21 cellular contexts compared by ENCODE assay signal in genomic region chr2:38360177-38360576, GRCh38. TPM values are rescaled to one million over a fixed set of nuclear protein-coding genes. Genes with fewer than 3 reads are reported as not detected.
DNase-seq lines count a peak whose midpoint lies in the region; ATAC-seq, FAIRE-seq and TF ChIP-seq lines count a peak whose summit lies in the region.
"Had no signal": no experiment of that assay in that cellular context is flagged by ENCODE, and none has a peak within 500 bp of the region (broad histone marks: within the 10 kb centered on the region; RNA-seq: fewer than 3 reads in every experiment).

No MANE protein-coding gene starts in this region.

- H3K79me2 ChIP-seq in H1 (ENCODE audit: control insufficient read depth in 1 of 2, insufficient read depth in 2 of 2, low read length in 2 of 2): peaks cover 20 to 88% of the 10 kb centered on the region in 2 experiments

- no peak for FAIRE-seq in H1 (lab: Jason Lieb, UNC)
- FAIRE-seq: A204.1, GM12878, GM19239 had no signal

- H3K4me3 ChIP-seq in H1 (ENCODE audit: extremely low read depth in 1 of 4, insufficient read depth in 2 of 4, low read depth in 3 of 4, low read length in 4 of 4): no peak overlapping the region
- H3K4me3 ChIP-seq: BLaER1, GM12878, GM23248, HAP-1 had no signal

- POLR2A ChIA-PET in HEK293T (lab: Yijun Ruan, JAX) (no interaction called here), H1 (lab: Charles Lee; ENCODE audit: partially characterized antibody) (no interaction called here)

- H3K4me1 ChIP-seq in H1 (replicated peaks in 1 of 4; ENCODE audit: control insufficient read depth in 3 of 4, insufficient read depth in 4 of 4, low read length in 3 of 4): no peaks in the 10 kb centered on the region
- H3K4me1 ChIP-seq: BLaER1, Caco-2, HAP-1 had no signal

- TF ChIP-seq EP300 in H1 (IDR thresholded peaks at IDR 0.05; ENCODE audit: borderline replicate concordance in 1 of 2, low read depth in 2 of 2, low read length in 2 of 2): no peak

- intact Hi-C loops in Right ventricle myocardium superior (cut with DNase I): no loop called here

- no peak overlapping the region for H2AFZ ChIP-seq in H1 (ENCODE audit: low read length)
- H2AFZ ChIP-seq: GM23248 had no signal

- peaks cover 5 to 11% of the 10 kb centered on the region in 2 experiments for H4K20me1 ChIP-seq in H1 (replicated peaks in 1 of 2; ENCODE audit: control insufficient read depth in 1 of 2, insufficient read depth in 2 of 2, low read length in 2 of 2)

- no peak overlapping the region for H2BK15ac ChIP-seq in H1 (ENCODE audit: low read length)

- peaks cover 0 to 5% (median 0%) of the 10 kb centered on the region in 4 experiments; a peak in 2 of 8 replicates for H3K36me3 ChIP-seq in H1 (ENCODE audit: control insufficient read depth in 2 of 4, insufficient read depth in 4 of 4, low read length in 3 of 4)

- H3K27ac Mint-ChIP-seq in activated naive CD8-positive, alpha-beta T cell treated with anti-CD3 and anti-CD28 coated beads for 36 hours: peak overlapping the region; percentile 56
- H3K27ac Mint-ChIP-seq in activated naive CD8-positive, alpha-beta T cell treated with anti-CD3 and anti-CD28 coated beads, Interleukin-2, amount 50 U/mL, for 24 hours: no peak overlapping the region
- H3K27ac Mint-ChIP-seq: B cell; CD4-positive, CD25-positive, alpha-beta regulatory T cell; CD8-positive, alpha-beta T cell had no signal

- no peak overlapping the region for H3K14ac ChIP-seq in H1 (ENCODE audit: insufficient read length)

- H3K18ac ChIP-seq in H1 (ENCODE audit: extremely low read depth, low read length): no peak overlapping the region

- no peak overlapping the region for H3K4ac ChIP-seq in H1 (replicated peaks; ENCODE audit: insufficient read length, low read depth, low read length)

- no peaks in the 10 kb centered on the region for H3K23me2 ChIP-seq in H1 (ENCODE audit: low read depth, low read length)

- no peak for DNase-seq in activated naive CD8-positive, alpha-beta T cell treated with anti-CD3 and anti-CD28 coated beads for 36 hours
- no peak for DNase-seq in activated naive CD8-positive, alpha-beta T cell treated with anti-CD3 and anti-CD28 coated beads, Interleukin-2, amount 50 U/mL, for 24 hours
- DNase-seq in HEK293T (ENCODE audit: extremely low spot score): no peak
- DNase-seq in H1 (ENCODE audit: low read depth in 1 of 2, low spot score in 2 of 2): no peak
- DNase-seq in Right ventricle myocardium superior: no peak
- no peak for DNase-seq in pons (ENCODE audit: low spot score)
- DNase-seq: Caco-2; CD4-positive, CD25-positive, alpha-beta regulatory T cell; CD8-positive, alpha-beta T cell; DMS79; EL; GDM1; GM23248 had no signal

- TF ChIP-seq POLR2A in H1 (IDR thresholded peaks at IDR 0.05; ENCODE audit: control extremely low read depth in 1 of 2, low read depth in 2 of 2, low read length in 2 of 2): no peak

- no peaks in the 10 kb centered on the region for H3K27me3 Mint-ChIP-seq in activated naive CD8-positive, alpha-beta T cell treated with anti-CD3 and anti-CD28 coated beads for 36 hours
- no peaks in the 10 kb centered on the region for H3K27me3 Mint-ChIP-seq in activated naive CD8-positive, alpha-beta T cell treated with anti-CD3 and anti-CD28 coated beads, Interleukin-2, amount 50 U/mL, for 24 hours
- H3K27me3 Mint-ChIP-seq: B cell; CD4-positive, CD25-positive, alpha-beta regulatory T cell had no signal

- H3K27ac ChIP-seq in H1 (ENCODE audit: low read depth, low read length): no peak overlapping the region
- H3K27ac ChIP-seq: 22Rv1, BLaER1, C4-2B, GM23248 had no signal

- no peak for TF ChIP-seq RAD21 in H1 (IDR thresholded peaks at IDR 0.05 in 1 of 2, conservative IDR thresholded peaks at IDR 0.05 in 1 of 2; ENCODE audit: low read depth in 2 of 2, low read length in 2 of 2)

- H2BK12ac ChIP-seq in H1 (ENCODE audit: low read depth, low read length): no peak overlapping the region

- no peak overlapping the region for H3K23ac ChIP-seq in H1 (ENCODE audit: insufficient read length)

- no peak overlapping the region for H2BK5ac ChIP-seq in H1 (ENCODE audit: low read depth, low read length)

- no peak overlapping the region for H2AK5ac ChIP-seq in H1 (ENCODE audit: low read depth, low read length)

- peaks cover 12% of the 10 kb centered on the region for H3K36me3 Mint-ChIP-seq in activated naive CD8-positive, alpha-beta T cell treated with anti-CD3 and anti-CD28 coated beads for 36 hours
- peaks cover 8% of the 10 kb centered on the region for H3K36me3 Mint-ChIP-seq in activated naive CD8-positive, alpha-beta T cell treated with anti-CD3 and anti-CD28 coated beads, Interleukin-2, amount 50 U/mL, for 24 hours (ENCODE audit: low read depth)

- H3K4me1 Mint-ChIP-seq in activated naive CD8-positive, alpha-beta T cell treated with anti-CD3 and anti-CD28 coated beads for 36 hours: peaks cover 27% of the 10 kb centered on the region
- H3K4me1 Mint-ChIP-seq in activated naive CD8-positive, alpha-beta T cell treated with anti-CD3 and anti-CD28 coated beads, Interleukin-2, amount 50 U/mL, for 24 hours: peaks cover 14% of the 10 kb centered on the region

- H3K79me1 ChIP-seq in H1 (ENCODE audit: low read depth, low read length): 0 out of 2 replicates have a peak, but pooled peaks cover 3% of the 10 kb centered on the region

- no peak for TF ChIP-seq CTCF in H1 (IDR thresholded peaks at IDR 0.05; ENCODE audit: control extremely low read depth in 1 of 3, insufficient read depth in 1 of 3, low read depth in 1 of 3, low read length in 3 of 3)

- 100% methylated on average over 1 to 2 of the region's 2 CpGs for WGBS in H1 (ENCODE audit: extremely low coverage in 1 of 2, insufficient coverage in 1 of 2, insufficient read length in 1 of 2, insufficient replicate concordance in 2 of 2, low coverage in 1 of 2, low lambda C conversion rate in 2 of 2, missing lambda C conversion rate in 1 of 2), 2 experiments

- H3K9me3 Mint-ChIP-seq in activated naive CD8-positive, alpha-beta T cell treated with anti-CD3 and anti-CD28 coated beads for 36 hours: no peaks in the 10 kb centered on the region
- no peaks in the 10 kb centered on the region for H3K9me3 Mint-ChIP-seq in activated naive CD8-positive, alpha-beta T cell treated with anti-CD3 and anti-CD28 coated beads, Interleukin-2, amount 50 U/mL, for 24 hours
- H3K9me3 Mint-ChIP-seq: CD4-positive, CD25-positive, alpha-beta regulatory T cell; CD8-positive, alpha-beta T cell had no signal

- no peak overlapping the region for H3K4me3 Mint-ChIP-seq in activated naive CD8-positive, alpha-beta T cell treated with anti-CD3 and anti-CD28 coated beads for 36 hours
- H3K4me3 Mint-ChIP-seq in activated naive CD8-positive, alpha-beta T cell treated with anti-CD3 and anti-CD28 coated beads, Interleukin-2, amount 50 U/mL, for 24 hours: no peak overlapping the region
- H3K4me3 Mint-ChIP-seq: B cell; CD4-positive, CD25-positive, alpha-beta regulatory T cell; CD8-positive, alpha-beta T cell had no signal

- ATAC-seq in activated naive CD8-positive, alpha-beta T cell treated with anti-CD3 and anti-CD28 coated beads, Interleukin-2, amount 50 U/mL, for 24 hours: no peak
- ATAC-seq in Right ventricle myocardium superior (ENCODE audit: poor library complexity): no peak
- ATAC-seq: CD8-positive, alpha-beta T cell; GM12878 had no signal

- no peak overlapping the region for H3K4me2 ChIP-seq in H1 (ENCODE audit: insufficient read depth in 1 of 2, low read depth in 2 of 2, low read length in 2 of 2)
- H3K4me2 ChIP-seq: BLaER1 had no signal

- no peak overlapping the region for H4K5ac ChIP-seq in H1 (ENCODE audit: insufficient read length, low read depth, low read length)

- H3K9ac ChIP-seq in H1 (replicated peaks in 1 of 4; ENCODE audit: extremely low read depth in 1 of 4, low read depth in 3 of 4, low read length in 3 of 4): no peak overlapping the region
- H3K9ac ChIP-seq: BLaER1, GM23248 had no signal

- CTCF ChIA-PET in HEK293T (lab: Yijun Ruan, JAX): no interaction called here
- CTCF ChIA-PET in H1 (lab: Charles Lee; ENCODE audit: partially characterized antibody): interaction anchor here (0.5 to 0.6 kb wide), 2 partner anchors 44 to 257 kb away, joined by 3 to 4 read pairs; no protein-coding TSS in a partner anchor

- H3K9me3 ChIP-seq in H1 (ENCODE audit: insufficient read depth in 2 of 2, low read depth in 1 of 2, low read length in 1 of 2): no peaks in the 10 kb centered on the region
- H3K9me3 ChIP-seq: BLaER1, Caco-2, HAP-1 had no signal

- H3K56ac ChIP-seq in H1 (replicated peaks; ENCODE audit: insufficient read length, low read depth, low read length): no peak overlapping the region

- H2BK20ac ChIP-seq in H1 (ENCODE audit: low read length): no peak overlapping the region

- peak overlapping the region; percentile 14; the same call in 1 of the 2 replicates for H4K8ac ChIP-seq in H1 (ENCODE audit: extremely low read depth, insufficient read depth, low read length)

- no peaks in the 10 kb centered on the region for H3K27me3 ChIP-seq in H1 (replicated peaks in 1 of 4; ENCODE audit: control insufficient read depth in 3 of 4, extremely low read depth in 1 of 4, insufficient read depth in 3 of 4, low read length in 3 of 4)
- H3K27me3 ChIP-seq: BLaER1 had no signal

- H4K91ac ChIP-seq in H1 (replicated peaks; ENCODE audit: insufficient read length, low read length): no peak overlapping the region

- H2BK120ac ChIP-seq in H1 (replicated peaks; ENCODE audit: low read depth, low read length): no peak overlapping the region

TF ChIP-seq in HEK293T, 16 proteins besides CTCF, POLR2A, EP300 and RAD21:
- TF ChIP-seq ZNF384 (IDR thresholded peaks at IDR 0.05) (peak; percentile 15; the same call in 1 of the 2 replicates), SP1 (IDR thresholded peaks at IDR 0.05) (no peak)

TF ChIP-seq in H1, 55 proteins besides CTCF, POLR2A, EP300 and RAD21 (continues in another document):
- TF ChIP-seq E2F6 (IDR thresholded peaks at IDR 0.05): no peak

RNA-seq across cellular contexts. Expression of gene ATL2, which starts 16.9 kb away (rescaled TPM):
- 10 to 100 TPM; 55.4 to 60.4 TPM for total RNA-seq in activated naive CD8-positive, alpha-beta T cell treated with anti-CD3 and anti-CD28 coated beads for 36 hours
- total RNA-seq in H1 (2021; fragmentation: NEBNext Ultra II Directional; extraction: Animal tissue kit (Norgen Biotek cat#: 25700)): 82.9 and 84.6 TPM in 2 replicates
- polyA plus RNA-seq in H1 (2011; rRNA removed): 38.8 and 66.2 TPM in 2 replicates
- 62.4 TPM for polyA plus RNA-seq in H1 (2011; cell fraction: cytosol; rRNA removed)
- polyA plus RNA-seq in H1 (2011; cell fraction: nucleus; rRNA removed): 19.6 TPM
- polyA plus RNA-seq in H1 (2012, experiment 1 of 2): 46.7 to 77.6 TPM (median 53.6 TPM) in 4 replicates
- 16.2 TPM for polyA plus RNA-seq in H1 (2012, experiment 2 of 2)
- polyA plus RNA-seq in H1 (2013, experiment 1 of 2): 42.8 TPM
- 44.0 TPM for polyA plus RNA-seq in H1 (2013, experiment 2 of 2)
- 47.6 and 59.7 TPM in 2 replicates for polyA minus RNA-seq in H1 (2011; rRNA and poly(A)+ RNA removed)
- polyA minus RNA-seq in H1 (2011; cell fraction: cytosol; rRNA and poly(A)+ RNA removed): 70.9 TPM
- polyA minus RNA-seq in H1 (2011; cell fraction: nucleus; rRNA and poly(A)+ RNA removed): 85.2 TPM
- total RNA-seq in Right ventricle myocardium superior: 30.9 TPM
